Comparison of ENCODE assay signal across 11 cellular contexts in the genomic region with DNA sequence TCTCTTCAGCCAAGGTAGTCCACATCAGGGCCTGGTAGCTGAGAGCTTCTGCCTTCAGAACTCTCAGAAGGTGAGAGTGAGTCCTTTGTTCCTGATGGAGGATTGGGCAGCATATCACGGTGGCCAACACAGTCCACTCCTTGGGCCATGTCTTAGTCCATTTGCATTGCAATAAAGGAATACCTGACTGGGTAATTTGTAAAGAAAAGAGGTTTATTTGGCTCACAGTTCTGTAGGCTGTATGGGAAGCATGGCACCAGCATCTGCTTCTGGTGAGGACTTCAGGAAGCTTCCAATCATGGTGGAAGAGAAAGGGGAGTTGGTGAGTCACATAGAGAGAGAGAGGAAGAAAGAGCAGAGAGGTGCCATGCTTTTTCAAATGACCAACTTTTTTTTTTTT.
"Had no signal": no experiment of that assay in that cellular context is flagged by ENCODE, and none has a peak within 500 bp of the region (broad histone marks: within the 10 kb centered on the region; RNA-seq: fewer than 3 reads in every experiment).

No MANE protein-coding gene starts in this region.

- H3K4me1 ChIP-seq: HAP-1 had no signal

- H3K9me3 ChIP-seq: HAP-1 had no signal

- H3K4me3 Mint-ChIP-seq: GM23338, H9, HFFc6 had no signal

- FAIRE-seq: H1, H54 had no signal

- H3K27ac Mint-ChIP-seq: GM23338, H9, HFFc6 had no signal

- H2AFZ ChIP-seq: GM23248, GM23338 had no signal

- H3K36me3 ChIP-seq: HAP-1 had no signal

- DNase-seq: GM23248, GOT3, H7, H9, HCEC 1CT, HFFc6 had no signal

- H3K27ac ChIP-seq: GM23248 had no signal

- H3K4me3 ChIP-seq: GM23248, GM23338, HAP-1 had no signal

- ATAC-seq: GM23338, HCT116 had no signal

- H3K9ac ChIP-seq: GM23248 had no signal

- H3K4me2 ChIP-seq: GM23338 had no signal
